In the genomic region with DNA sequence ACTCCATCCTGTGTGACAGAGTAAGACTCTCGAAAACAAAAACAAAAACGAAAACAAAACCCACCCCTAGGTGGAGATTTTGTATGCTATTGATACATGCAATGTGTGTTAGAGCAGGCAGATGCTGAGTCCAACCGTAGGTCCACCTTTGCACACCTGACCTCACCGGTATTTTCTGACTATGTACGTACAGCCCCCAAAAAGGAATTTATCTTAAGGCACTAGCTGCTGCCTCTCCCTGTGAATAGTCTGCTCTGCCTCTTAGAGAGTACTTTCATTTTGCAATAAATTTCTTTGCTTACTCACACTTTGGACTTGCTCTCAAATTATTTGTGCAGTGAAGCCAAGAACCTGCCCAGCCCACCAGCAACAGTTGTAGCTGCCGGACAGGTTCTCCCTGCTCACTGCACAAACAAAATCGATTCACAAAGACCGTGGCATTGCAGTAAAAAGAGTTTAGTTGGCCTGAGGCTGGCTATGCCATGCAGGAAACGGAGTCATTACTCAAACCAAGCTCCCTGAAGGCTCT, we compare ENCODE assay signal across 11 cellular contexts. TPM values are rescaled to one million over a fixed set of nuclear protein-coding genes. Genes with fewer than 3 reads are reported as not detected.
DNase-seq lines count a peak whose midpoint lies in the region; ATAC-seq and TF ChIP-seq lines count a peak whose summit lies in the region.
"Had no signal": no experiment of that assay in that cellular context is flagged by ENCODE, and none has a peak within 500 bp of the region (broad histone marks: within the 10 kb centered on the region; RNA-seq: fewer than 3 reads in every experiment).

No MANE protein-coding gene starts in this region.

- DNase-seq in AG20443 (ENCODE audit: low spot score) (peak; percentile 39), HT-29 (ENCODE audit: low spot score) (peak; percentile 79), mammary epithelial cell (peak; percentile 77), mesenchymal stem cell (no peak), NCI-H2081 (lab: John Stamatoyannopoulos, UW) (no peak)
- no peak for DNase-seq in activated CD4-positive, alpha-beta memory T cell treated with anti-CD3 and anti-CD28 coated beads, Interleukin-2, amount 10 ng/mL, durations not matched to agents 7 days and 5 days
- no peak for DNase-seq in activated CD8-positive, alpha-beta memory T cell treated with anti-CD3 and anti-CD28 coated beads, Interleukin-2, amount 50 U/mL, for 4 hours
- DNase-seq: activated T-cell treated with anti-CD3 and anti-CD28 coated beads, Interleukin-2, amount 50 U/mL, for 4 hours; dorsolateral prefrontal cortex; NCI-H1048 had no signal

- H3K27me3 ChIP-seq in mammary epithelial cell (ENCODE audit: insufficient read depth, low read length) (no peaks in the 10 kb centered on the region), mesenchymal stem cell (ENCODE audit: control insufficient read depth in 1 of 2, insufficient read depth in 1 of 2, low read length in 2 of 2) (no peaks in the 10 kb centered on the region)
- H3K27me3 ChIP-seq: dorsolateral prefrontal cortex had no signal

- no peak overlapping the region for H3K4me3 Mint-ChIP-seq in activated CD4-positive, alpha-beta memory T cell treated with anti-CD3 and anti-CD28 coated beads, Interleukin-2, amount 10 ng/mL, durations not matched to agents 7 days and 5 days
- H3K4me3 Mint-ChIP-seq: activated T-cell treated with anti-CD3 and anti-CD28 coated beads, Interleukin-2, amount 50 U/mL, for 4 hours had no signal

- no peak overlapping the region for H3K9ac ChIP-seq in mammary epithelial cell (ENCODE audit: insufficient read depth, low read length)
- H3K9ac ChIP-seq in mesenchymal stem cell (ENCODE audit: low read length), result peak overlapping the region; percentile 77

- peaks cover 8% of the 10 kb centered on the region for H3K79me1 ChIP-seq in mesenchymal stem cell (replicated peaks; ENCODE audit: low read length, poor library complexity, severe bottlenecking)

- H4K20me1 ChIP-seq in mammary epithelial cell (ENCODE audit: insufficient read depth, low read length), result no peaks in the 10 kb centered on the region

- intact Hi-C loops in mammary epithelial cell (cut with micrococcal nuclease), result loop anchor here (5.0 kb wide), 1 partner anchor 519 kb away; no protein-coding TSS in a partner anchor

- H3K27me3 Mint-ChIP-seq in activated CD4-positive, alpha-beta memory T cell treated with anti-CD3 and anti-CD28 coated beads, Interleukin-2, amount 10 ng/mL, durations not matched to agents 7 days and 5 days, result no peaks in the 10 kb centered on the region

- peak in 1 of 2 donors; percentile 34 for TF ChIP-seq CTCF in mammary epithelial cell (conservative IDR thresholded peaks at IDR 0.05 in 1 of 2, IDR thresholded peaks at IDR 0.05 in 1 of 2; ENCODE audit: extremely low read depth in 1 of 2, insufficient read depth in 1 of 2, low read depth in 1 of 2, low read length in 2 of 2)

- H3K4me1 Mint-ChIP-seq in activated CD4-positive, alpha-beta memory T cell treated with anti-CD3 and anti-CD28 coated beads, Interleukin-2, amount 10 ng/mL, durations not matched to agents 7 days and 5 days, result peaks cover 30% of the 10 kb centered on the region

- no peak overlapping the region for H2BK120ac ChIP-seq in mesenchymal stem cell (ENCODE audit: low read depth, low read length)

- no peak overlapping the region for H3K27ac Mint-ChIP-seq in activated CD4-positive, alpha-beta memory T cell treated with anti-CD3 and anti-CD28 coated beads, Interleukin-2, amount 10 ng/mL, durations not matched to agents 7 days and 5 days

- H3K18ac ChIP-seq in mesenchymal stem cell (ENCODE audit: low read depth in 1 of 2, low read length in 2 of 2), result no peak overlapping the region

- H3K4me3 ChIP-seq in mammary epithelial cell (replicated peaks in 1 of 3; ENCODE audit: insufficient read depth in 1 of 3, low read depth in 2 of 3, low read length in 3 of 3), result peak overlapping the region; percentile 15 to 36 (median 28)
- peak overlapping the region in 1 of 2 experiments; percentile 73 for H3K4me3 ChIP-seq in mesenchymal stem cell (ENCODE audit: insufficient read depth in 1 of 2, low read depth in 1 of 2, low read length in 2 of 2)
- H3K4me3 ChIP-seq: dorsolateral prefrontal cortex had no signal

- H3K4me1 ChIP-seq in mammary epithelial cell (ENCODE audit: insufficient read depth, low read length) (peaks cover 6% of the 10 kb centered on the region), mesenchymal stem cell (ENCODE audit: control insufficient read depth, insufficient read depth, low read depth, low read length) (peaks cover 5% of the 10 kb centered on the region)

- no peak overlapping the region for H4K8ac ChIP-seq in mesenchymal stem cell (ENCODE audit: low read length)

- no peak for ATAC-seq in activated CD4-positive, CD25-positive, alpha-beta regulatory T cell treated with anti-CD3 and anti-CD28 coated beads, Interleukin-2, amount 50 U/mL, for 24 hours
- ATAC-seq: activated T-cell treated with anti-CD3 and anti-CD28 coated beads, Interleukin-2, amount 50 U/mL, for 4 hours had no signal

- H3K23ac ChIP-seq in mesenchymal stem cell (ENCODE audit: low read length in 2 of 2), result no peak overlapping the region

- no peaks in the 10 kb centered on the region for H3K9me3 Mint-ChIP-seq in activated CD4-positive, alpha-beta memory T cell treated with anti-CD3 and anti-CD28 coated beads, Interleukin-2, amount 10 ng/mL, durations not matched to agents 7 days and 5 days
- H3K9me3 Mint-ChIP-seq: activated T-cell treated with anti-CD3 and anti-CD28 coated beads, Interleukin-2, amount 50 U/mL, for 4 hours had no signal

- H2AFZ ChIP-seq in mammary epithelial cell (ENCODE audit: low read depth, low read length), result peak overlapping the region; percentile 68
- H2AFZ ChIP-seq in mesenchymal stem cell (ENCODE audit: low read depth, low read length), result no peak overlapping the region

- H3K14ac ChIP-seq in mesenchymal stem cell (ENCODE audit: low read length in 2 of 2), result no peak overlapping the region

- no TSS peak for BruUV-seq in mammary epithelial cell (replicated peaks; lab: Mats Ljungman, UMichigan)

- no peak overlapping the region for H3K27ac ChIP-seq in mammary epithelial cell (ENCODE audit: insufficient read depth, low read depth, low read length)
- no peak overlapping the region for H3K27ac ChIP-seq in mesenchymal stem cell (ENCODE audit: low read length, poor library complexity, severe bottlenecking)
- H3K27ac ChIP-seq: dorsolateral prefrontal cortex had no signal

- POLR2A ChIA-PET in activated CD4-positive, alpha-beta memory T cell treated with anti-CD3 and anti-CD28 coated beads, Interleukin-2, amount 10 ng/mL, durations not matched to agents 7 days and 5 days (lab: Charles Lee), result no interaction called here

- WGBS in mammary epithelial cell (ENCODE audit: low coverage, missing lambda C conversion rate), result 3% methylated on average over 8 of the region's 9 CpGs
- 70% methylated on average over 7 of the region's 9 CpGs for WGBS in mesenchymal stem cell

- peaks cover 16% of the 10 kb centered on the region for H3K79me2 ChIP-seq in mammary epithelial cell (ENCODE audit: insufficient read depth, low read length)

- H3K36me3 ChIP-seq in mammary epithelial cell (ENCODE audit: insufficient read depth, low read length) (no peaks in the 10 kb centered on the region), mesenchymal stem cell (ENCODE audit: control insufficient read depth in 1 of 2, insufficient read depth in 2 of 2, low read depth in 1 of 2, low read length in 2 of 2) (peaks cover 0 to under 1% of the 10 kb centered on the region in 2 experiments)

- H3K4ac ChIP-seq in mesenchymal stem cell (ENCODE audit: low read depth in 1 of 2, low read length in 2 of 2), result no peak overlapping the region

- in situ Hi-C loops in mammary epithelial cell (cut with MboI; ENCODE audit: low sequenced_read_pairs in 2 of 2), result loop anchor here (10.0 to 25.0 kb wide), 3 partner anchors 152 to 534 kb away; a partner anchor contains a TSS

- CTCF ChIA-PET in mammary epithelial cell (lab: Charles Lee; ENCODE audit: low non-redundant PET), result no interaction called here
- CTCF ChIA-PET in activated CD4-positive, alpha-beta memory T cell treated with anti-CD3 and anti-CD28 coated beads, Interleukin-2, amount 10 ng/mL, durations not matched to agents 7 days and 5 days (lab: Charles Lee), result interaction anchor here (0.9 to 4.9 kb wide), 3 partner anchors 9 to 156 kb away, joined by 3 to 52 read pairs (median 5); no protein-coding TSS in a partner anchor

- no peak overlapping the region for H2BK12ac ChIP-seq in mesenchymal stem cell (ENCODE audit: low read length in 2 of 2)

- no peaks in the 10 kb centered on the region for H3K9me3 ChIP-seq in mammary epithelial cell (replicated peaks; ENCODE audit: insufficient read depth, low read length)
- H3K9me3 ChIP-seq in mesenchymal stem cell (ENCODE audit: control insufficient read depth, low read length), result no peaks in the 10 kb centered on the region

- peak overlapping the region; percentile 56 for H3K4me2 ChIP-seq in mammary epithelial cell (ENCODE audit: insufficient read depth, low read depth, low read length)
- H3K4me2 ChIP-seq in mesenchymal stem cell (ENCODE audit: low read length, poor library complexity, severe bottlenecking), result no peak overlapping the region

- H2BK5ac ChIP-seq in mesenchymal stem cell (ENCODE audit: low read depth, low read length, poor library complexity, severe bottlenecking), result no peak overlapping the region

- H3K36me3 Mint-ChIP-seq in activated CD4-positive, alpha-beta memory T cell treated with anti-CD3 and anti-CD28 coated beads, Interleukin-2, amount 10 ng/mL, durations not matched to agents 7 days and 5 days (ENCODE audit: low read depth), result peaks cover 9% of the 10 kb centered on the region

- H2AK5ac ChIP-seq in mesenchymal stem cell (ENCODE audit: low read length, severe bottlenecking), result no peak overlapping the region

- no peak overlapping the region for H2BK15ac ChIP-seq in mesenchymal stem cell (ENCODE audit: low read depth, poor library complexity, severe bottlenecking)

- dilution Hi-C loops in mammary epithelial cell (cut with HindIII; ENCODE audit: low sequenced_read_pairs), result no loop called here

- H4K91ac ChIP-seq in mesenchymal stem cell (ENCODE audit: low read length), result no peak overlapping the region

RNA-seq across cellular contexts. Expression of a gene that starts 8.2 kb away (rescaled TPM):
- total RNA-seq in HT-29 (2014; rRNA removed; shearing (Covaris generic)), result 0.86 and 1.7 TPM in 2 replicates
- 1 to 10 TPM; 5.5 to 5.7 TPM for total RNA-seq in mammary epithelial cell
- polyA plus RNA-seq in mammary epithelial cell, result 4.1 TPM
- polyA minus RNA-seq in mammary epithelial cell, result 4.2 TPM
- polyA plus RNA-seq in mesenchymal stem cell (2013, experiment 1 of 2), result 2.3 TPM
- polyA plus RNA-seq in mesenchymal stem cell (2013, experiment 2 of 2), result 2.7 TPM
- total RNA-seq in activated CD4-positive, alpha-beta memory T cell treated with anti-CD3 and anti-CD28 coated beads, Interleukin-2, amount 10 ng/mL, durations not matched to agents 7 days and 5 days, result 1 to 10 TPM; 4.0 to 4.2 TPM

RNA-seq across cellular contexts. Expression of a gene that starts 24.3 kb away (rescaled TPM):
- total RNA-seq in HT-29 (2014; rRNA removed; shearing (Covaris generic)), result 0.48 TPM in 1 of 2 replicates, not detected in the other
- 1 to 10 TPM in 1 of 2 donors, under 1 TPM in 1; 0.33 to 1.6 TPM for total RNA-seq in mammary epithelial cell
- polyA plus RNA-seq in mammary epithelial cell, result 0.91 TPM
- not detected for polyA minus RNA-seq in mammary epithelial cell
- 2.3 TPM for polyA plus RNA-seq in mesenchymal stem cell (2013, experiment 1 of 2)
- 1.6 TPM for polyA plus RNA-seq in mesenchymal stem cell (2013, experiment 2 of 2)
- total RNA-seq in activated CD4-positive, alpha-beta memory T cell treated with anti-CD3 and anti-CD28 coated beads, Interleukin-2, amount 10 ng/mL, durations not matched to agents 7 days and 5 days, result 1 to 10 TPM; 1.1 to 2.0 TPM

RNA-seq across cellular contexts. Expression of a gene that starts 52.3 kb away (rescaled TPM):
- total RNA-seq in HT-29 (2014; rRNA removed; shearing (Covaris generic)), result 5.6 and 5.7 TPM in 2 replicates
- 10 to 100 TPM in 1 of 2 donors, 1 to 10 TPM in 1; 7.7 to 12.0 TPM for total RNA-seq in mammary epithelial cell
- 7.0 TPM for polyA plus RNA-seq in mammary epithelial cell
- 17.8 TPM for polyA minus RNA-seq in mammary epithelial cell
- polyA plus RNA-seq in mesenchymal stem cell (2013, experiment 1 of 2), result 1.7 TPM
- 1.9 TPM for polyA plus RNA-seq in mesenchymal stem cell (2013, experiment 2 of 2)
- 1 to 10 TPM; 3.1 to 3.7 TPM for total RNA-seq in activated CD4-positive, alpha-beta memory T cell treated with anti-CD3 and anti-CD28 coated beads, Interleukin-2, amount 10 ng/mL, durations not matched to agents 7 days and 5 days

Comparison
In these comparisons a context has a peak if more than half of its experiments do, and no peak if none do; other contexts are left out.
1. DNase-seq: peak in AG20443 (single experiment), HT-29 (single experiment) and mammary epithelial cell (single experiment); none in mesenchymal stem cell (single experiment), NCI-H2081 (0 of 2), activated CD4-positive, alpha-beta memory T cell treated with anti-CD3 and anti-CD28 coated beads, Interleukin-2, amount 10 ng/mL, durations not matched to agents 7 days and 5 days (single experiment) and activated CD8-positive, alpha-beta memory T cell treated with anti-CD3 and anti-CD28 coated beads, Interleukin-2, amount 50 U/mL, for 4 hours (single experiment).